In genomic region chr4:92514632-92515031, GRCh38 we compare ENCODE assay signal across 17 cellular contexts.
DNase-seq lines count a peak whose midpoint lies in the region; ATAC-seq, FAIRE-seq and TF ChIP-seq lines count a peak whose summit lies in the region.
"Had no signal": no experiment of that assay in that cellular context is flagged by ENCODE, and none has a peak within 500 bp of the region (broad histone marks: within the 10 kb centered on the region; RNA-seq: fewer than 3 reads in every experiment).

No MANE protein-coding gene starts in this region.

- H3K4me1 Mint-ChIP-seq in endodermal cell: peaks cover 16% of the 10 kb centered on the region
- H3K4me1 Mint-ChIP-seq in neural progenitor cell: peaks cover 6% of the 10 kb centered on the region
- H3K4me1 Mint-ChIP-seq: CD4-positive, alpha-beta memory T cell had no signal

- intact Hi-C loops in kidney (cut with DNase I): no loop called here
- intact Hi-C loops in posterior vena cava (cut with DNase I): no loop called here

- no peaks in the 10 kb centered on the region for H4K20me1 ChIP-seq in neural progenitor cell (ENCODE audit: low read depth)

- H3K36me3 Mint-ChIP-seq in endodermal cell (ENCODE audit: low read depth) (no peaks in the 10 kb centered on the region), neural progenitor cell (no peaks in the 10 kb centered on the region)
- H3K36me3 Mint-ChIP-seq: CD4-positive, alpha-beta memory T cell had no signal

- H3K9me3 Mint-ChIP-seq in endodermal cell (no peaks in the 10 kb centered on the region), neural progenitor cell (no peaks in the 10 kb centered on the region)
- H3K9me3 Mint-ChIP-seq: H9 had no signal

- H3K4me2 ChIP-seq in neural progenitor cell: no peak overlapping the region

- H3K27ac ChIP-seq in endodermal cell (ENCODE audit: low read depth, low read length) (no peak overlapping the region), neural progenitor cell (no peak overlapping the region), kidney (ENCODE audit: low read depth in 2 of 2, low read length in 2 of 2) (no peak overlapping the region)
- H3K27ac ChIP-seq: GM23248 had no signal

- peak overlapping the region; percentile 10 for H3K27ac Mint-ChIP-seq in endodermal cell
- no peak overlapping the region for H3K27ac Mint-ChIP-seq in neural progenitor cell
- H3K27ac Mint-ChIP-seq: CD4-positive, alpha-beta memory T cell; H9 had no signal

- H3F3A ChIP-seq in neural progenitor cell (ENCODE audit: low read depth): no peaks in the 10 kb centered on the region

- no peak overlapping the region for H3K4me3 ChIP-seq in endodermal cell (ENCODE audit: low read length)
- no peak overlapping the region for H3K4me3 ChIP-seq in neural progenitor cell
- no peak overlapping the region for H3K4me3 ChIP-seq in kidney (ENCODE audit: low read length in 2 of 2)
- H3K4me3 ChIP-seq: GM23248 had no signal

- H3K4me3 Mint-ChIP-seq in endodermal cell (no peak overlapping the region), neural progenitor cell (no peak overlapping the region)
- H3K4me3 Mint-ChIP-seq: CD4-positive, alpha-beta memory T cell; H9 had no signal

- H3K27me3 ChIP-seq in endodermal cell (ENCODE audit: control insufficient read depth, insufficient read depth, low read length, poor library complexity, severe bottlenecking) (no peaks in the 10 kb centered on the region), neural progenitor cell (no peaks in the 10 kb centered on the region)

- no peaks in the 10 kb centered on the region for H3K79me2 ChIP-seq in neural progenitor cell (ENCODE audit: low read depth)

- peak; percentile 8 for DNase-seq in NCI-H69 (lab: John Stamatoyannopoulos, UW)
- DNase-seq in endodermal cell: no peak
- peak; percentile 11 for DNase-seq in neural progenitor cell (ENCODE audit: low spot score)
- DNase-seq in kidney: no peak
- DNase-seq in posterior vena cava (ENCODE audit: low spot score): no peak
- DNase-seq: C1 segment of cervical spinal cord; Calu3; CD4-positive, alpha-beta memory T cell; COR-L47; DMS153; DND-41; GM23248; H9 had no signal

- TF ChIP-seq CTCF in endodermal cell (conservative IDR thresholded peaks at IDR 0.05) (no peak), neural progenitor cell (IDR thresholded peaks at IDR 0.05) (no peak), kidney (IDR thresholded peaks at IDR 0.05; ENCODE audit: borderline replicate concordance, extremely low read depth, insufficient read depth) (no peak)

- H3K9ac ChIP-seq in endodermal cell (ENCODE audit: extremely low read depth, low read length, poor library complexity, severe bottlenecking) (no peak overlapping the region), neural progenitor cell (no peak overlapping the region), kidney (ENCODE audit: low read length in 2 of 2) (no peak overlapping the region)
- H3K9ac ChIP-seq: GM23248 had no signal

- no peaks in the 10 kb centered on the region for H3K27me3 Mint-ChIP-seq in endodermal cell (ENCODE audit: insufficient read depth)
- no peaks in the 10 kb centered on the region for H3K27me3 Mint-ChIP-seq in neural progenitor cell (ENCODE audit: insufficient read depth, low read depth)
- H3K27me3 Mint-ChIP-seq: CD4-positive, alpha-beta memory T cell had no signal

- ATAC-seq in HG02623 (IDR thresholded peaks at IDR 0.05; ENCODE audit: unreplicated experiment): no peak
- ATAC-seq: HCT116 had no signal

- H3K4me1 ChIP-seq in endodermal cell (ENCODE audit: control insufficient read depth, insufficient read depth, low read length): peaks cover 6% of the 10 kb centered on the region
- peaks cover 2% of the 10 kb centered on the region for H3K4me1 ChIP-seq in neural progenitor cell
- H3K4me1 ChIP-seq in kidney (ENCODE audit: control insufficient read depth in 1 of 2, insufficient read depth in 1 of 2, low read depth in 1 of 2, low read length in 2 of 2): no peaks in the 10 kb centered on the region

- H3K36me3 ChIP-seq in endodermal cell (ENCODE audit: control insufficient read depth, insufficient read depth, low read length) (no peaks in the 10 kb centered on the region), neural progenitor cell (no peaks in the 10 kb centered on the region), kidney (ENCODE audit: control insufficient read depth in 1 of 2, insufficient read depth in 2 of 2, low read length in 2 of 2) (no peaks in the 10 kb centered on the region)

- FAIRE-seq in kidney (lab: Jason Lieb, UNC): no peak
- FAIRE-seq: G401.6, GM12892 had no signal

- WGBS in endodermal cell (ENCODE audit: insufficient coverage in 1 of 2, insufficient read length in 1 of 2), 2 experiments: 100% methylated on average over 1 of the region's 1 CpG; no CpG with 5 or more reads in 1 of the 2 experiments

- H3K9me3 ChIP-seq in endodermal cell (ENCODE audit: control insufficient read depth, low read length): no peaks in the 10 kb centered on the region
- no peaks in the 10 kb centered on the region for H3K9me3 ChIP-seq in neural progenitor cell (ENCODE audit: low read depth)
- H3K9me3 ChIP-seq in kidney (ENCODE audit: control insufficient read depth in 1 of 2, low read length in 2 of 2): no peaks in the 10 kb centered on the region

- peak overlapping the region; percentile 44 for H2AFZ ChIP-seq in neural progenitor cell (replicated peaks)
- H2AFZ ChIP-seq: GM23248 had no signal

Comparison
In these comparisons a context has a peak if more than half of its experiments do, and no peak if none do; other contexts are left out.
1. DNase-seq: peak in NCI-H69 (single experiment) and neural progenitor cell (single experiment); none in endodermal cell (single experiment), kidney (single experiment) and posterior vena cava (single experiment).